In genomic region chr22:38397189-38398097, GRCh38 we compare ENCODE assay signal across 1 cellular context.
TF ChIP-seq lines count a peak whose summit lies in the region.

No MANE protein-coding gene starts in this region.

TF ChIP-seq in WTC11, 78 proteins besides CTCF, POLR2A, EP300 and RAD21 (continued from another document):
- no peak for TF ChIP-seq PRDM15 (CRISPR knock-in tag; IDR thresholded peaks at IDR 0.05)
TF ChIP-seq in WTC11: peak in this region for 6.
